In genomic region chr6:139375239-139376053, GRCh38 we compare ENCODE assay signal across 8 cellular contexts.
A peak's percentile ranks its signal among the peaks of the same experiment; 100 is the strongest.
DNase-seq lines count a peak whose midpoint lies in the region; ATAC-seq, FAIRE-seq and TF ChIP-seq lines count a peak whose summit lies in the region.

No MANE protein-coding gene starts in this region.

- peak overlapping the region; percentile 85 for H3K4me3 ChIP-seq in astrocyte of the cerebellum (ENCODE audit: low read depth, low read length)
- peak overlapping the region; percentile 99 for H3K4me3 ChIP-seq in retinal pigment epithelial cell (ENCODE audit: low read length)

- peak; percentile 14 for TF ChIP-seq CTCF in astrocyte of the cerebellum (IDR thresholded peaks at IDR 0.05; ENCODE audit: low read depth, low read length, missing control alignments)
- TF ChIP-seq CTCF in retinal pigment epithelial cell (conservative IDR thresholded peaks at IDR 0.05; ENCODE audit: low read depth, low read length) = peak; percentile 3
- no peak for TF ChIP-seq CTCF in D721Med (IDR thresholded peaks at IDR 0.05; ENCODE audit: insufficient read depth, missing control alignments)

- DNase-seq in NCI-H1930 (lab: John Stamatoyannopoulos, UW) (peak; percentile 66 to 84), T-helper 22 cell (ENCODE audit: low read depth) (peak; percentile 77), astrocyte of the cerebellum (ENCODE audit: low read depth) (peak; percentile 97), hypothalamus (lab: John Stamatoyannopoulos, UW) (peak; percentile 23 to 95 (median 71)), retinal pigment epithelial cell (ENCODE audit: low read depth) (peak; percentile 96), D721Med (ENCODE audit: insufficient read length, low spot score) (no peak)

- ATAC-seq in GM18505 (IDR thresholded peaks at IDR 0.05; ENCODE audit: unreplicated experiment) = peak; percentile 51
- peak; percentile 44 for ATAC-seq in HG02970 (IDR thresholded peaks at IDR 0.05; ENCODE audit: low FRiP score, unreplicated experiment)

- in situ Hi-C loops in astrocyte of the cerebellum (cut with HindIII; ENCODE audit: low sequenced_read_pairs) = loop anchor here (5.0 to 10.0 kb wide), 2 partner anchors 212 to 679 kb away; no protein-coding TSS in a partner anchor

- FAIRE-seq in D721Med (lab: Jason Lieb, UNC) = no peak

- peak; percentile 53 for TF ChIP-seq POLR2A in GM18505 (IDR thresholded peaks at IDR 0.05; ENCODE audit: borderline replicate concordance, extremely low read depth, insufficient read depth, insufficient read length)
